Comparison of ENCODE assay signal across 1 cellular context in the genomic region with DNA sequence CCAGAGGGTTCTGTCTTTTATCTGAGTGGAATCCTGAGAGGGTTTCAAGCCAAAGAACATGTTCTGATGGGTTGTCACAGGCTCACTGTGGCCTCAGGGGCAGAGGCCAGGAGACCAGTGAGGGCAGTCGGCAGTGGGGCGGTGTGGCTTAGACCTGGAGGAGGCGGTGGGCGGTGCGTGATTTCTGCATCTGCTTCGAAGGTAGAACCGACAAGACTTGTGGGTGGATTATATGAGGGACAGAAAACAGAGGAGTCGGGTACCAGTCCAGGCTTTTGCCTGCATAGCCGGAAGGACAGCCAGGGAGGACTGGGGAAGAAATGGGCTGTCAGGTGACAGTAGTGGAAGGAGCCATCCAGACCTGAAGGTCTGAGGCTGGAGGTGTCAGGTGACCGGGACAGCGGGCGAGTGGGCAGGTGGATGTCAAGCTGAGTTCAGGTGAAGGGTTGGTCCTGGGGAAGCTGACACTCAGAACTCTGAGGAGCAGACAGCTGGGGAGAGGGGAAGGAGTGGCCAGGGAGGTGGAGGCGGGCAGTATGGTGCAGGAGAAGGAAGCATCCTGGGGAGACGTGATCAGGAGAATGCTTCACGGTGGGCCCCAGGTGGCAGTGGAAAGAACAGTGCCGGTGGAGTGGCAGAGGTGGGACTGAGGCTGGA.
TF ChIP-seq lines count a peak whose summit lies in the region.

No MANE protein-coding gene starts in this region.

TF ChIP-seq in GM12878, 131 proteins besides CTCF, POLR2A, EP300 and RAD21:
- no peak for TF ChIP-seq SMAD1 (IDR thresholded peaks at IDR 0.05; ENCODE audit: low read depth, partially characterized antibody)
- no peak for TF ChIP-seq ZNF207 (IDR thresholded peaks at IDR 0.05; ENCODE audit: borderline replicate concordance)
- no peak for TF ChIP-seq BACH1 (IDR thresholded peaks at IDR 0.05; ENCODE audit: borderline replicate concordance)
- no peak for TF ChIP-seq YBX1 (IDR thresholded peaks at IDR 0.05)
- TF ChIP-seq, protein P1, sequence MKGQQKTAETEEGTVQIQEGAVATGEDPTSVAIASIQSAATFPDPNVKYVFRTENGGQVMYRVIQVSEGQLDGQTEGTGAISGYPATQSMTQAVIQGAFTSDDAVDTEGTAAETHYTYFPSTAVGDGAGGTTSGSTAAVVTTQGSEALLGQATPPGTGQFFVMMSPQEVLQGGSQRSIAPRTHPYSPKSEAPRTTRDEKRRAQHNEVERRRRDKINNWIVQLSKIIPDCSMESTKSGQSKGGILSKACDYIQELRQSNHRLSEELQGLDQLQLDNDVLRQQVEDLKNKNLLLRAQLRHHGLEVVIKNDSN (IDR thresholded peaks at IDR 0.05; ENCODE audit: borderline replicate concordance, extremely low read length, insufficient read depth, low read depth, low read length): no peak
- no peak for TF ChIP-seq STAT3 (IDR thresholded peaks at IDR 0.05; ENCODE audit: low read depth, low read length)
- TF ChIP-seq, protein P2, sequence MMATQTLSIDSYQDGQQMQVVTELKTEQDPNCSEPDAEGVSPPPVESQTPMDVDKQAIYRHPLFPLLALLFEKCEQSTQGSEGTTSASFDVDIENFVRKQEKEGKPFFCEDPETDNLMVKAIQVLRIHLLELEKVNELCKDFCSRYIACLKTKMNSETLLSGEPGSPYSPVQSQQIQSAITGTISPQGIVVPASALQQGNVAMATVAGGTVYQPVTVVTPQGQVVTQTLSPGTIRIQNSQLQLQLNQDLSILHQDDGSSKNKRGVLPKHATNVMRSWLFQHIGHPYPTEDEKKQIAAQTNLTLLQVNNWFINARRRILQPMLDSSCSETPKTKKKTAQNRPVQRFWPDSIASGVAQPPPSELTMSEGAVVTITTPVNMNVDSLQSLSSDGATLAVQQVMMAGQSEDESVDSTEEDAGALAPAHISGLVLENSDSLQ (IDR thresholded peaks at IDR 0.05): peak; percentile 25; the same call in 1 of the 2 replicates
- no peak for TF ChIP-seq POLR2AphosphoS2 (IDR thresholded peaks at IDR 0.05; ENCODE audit: low read depth, low read length)
- no peak for TF ChIP-seq NR2C2 (IDR thresholded peaks at IDR 0.05; ENCODE audit: borderline replicate concordance, control insufficient read depth, insufficient read length, low read depth)
- TF ChIP-seq MTA3 (IDR thresholded peaks at IDR 0.05; ENCODE audit: borderline replicate concordance, low read length): no peak
- TF ChIP-seq HDGF (IDR thresholded peaks at IDR 0.05): peak; percentile 73; the same call in 1 of the 2 replicates
- TF ChIP-seq, protein P3, sequence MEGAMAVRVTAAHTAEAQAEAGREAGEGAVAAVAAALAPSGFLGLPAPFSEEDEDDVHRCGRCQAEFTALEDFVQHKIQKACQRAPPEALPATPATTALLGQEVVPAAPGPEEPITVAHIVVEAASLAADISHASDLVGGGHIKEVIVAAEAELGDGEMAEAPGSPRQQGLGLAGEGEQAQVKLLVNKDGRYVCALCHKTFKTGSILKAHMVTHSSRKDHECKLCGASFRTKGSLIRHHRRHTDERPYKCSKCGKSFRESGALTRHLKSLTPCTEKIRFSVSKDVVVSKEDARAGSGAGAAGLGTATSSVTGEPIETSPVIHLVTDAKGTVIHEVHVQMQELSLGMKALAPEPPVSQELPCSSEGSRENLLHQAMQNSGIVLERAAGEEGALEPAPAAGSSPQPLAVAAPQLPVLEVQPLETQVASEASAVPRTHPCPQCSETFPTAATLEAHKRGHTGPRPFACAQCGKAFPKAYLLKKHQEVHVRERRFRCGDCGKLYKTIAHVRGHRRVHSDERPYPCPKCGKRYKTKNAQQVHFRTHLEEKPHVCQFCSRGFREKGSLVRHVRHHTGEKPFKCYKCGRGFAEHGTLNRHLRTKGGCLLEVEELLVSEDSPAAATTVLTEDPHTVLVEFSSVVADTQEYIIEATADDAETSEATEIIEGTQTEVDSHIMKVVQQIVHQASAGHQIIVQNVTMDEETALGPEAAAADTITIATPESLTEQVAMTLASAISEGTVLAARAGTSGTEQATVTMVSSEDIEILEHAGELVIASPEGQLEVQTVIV (IDR thresholded peaks at IDR 0.05; ENCODE audit: borderline replicate concordance, partially characterized antibody): peak; percentile 11
TF ChIP-seq in GM12878: peak in this region for 3.
